8 cellular contexts compared by ENCODE assay signal in the genomic region with DNA sequence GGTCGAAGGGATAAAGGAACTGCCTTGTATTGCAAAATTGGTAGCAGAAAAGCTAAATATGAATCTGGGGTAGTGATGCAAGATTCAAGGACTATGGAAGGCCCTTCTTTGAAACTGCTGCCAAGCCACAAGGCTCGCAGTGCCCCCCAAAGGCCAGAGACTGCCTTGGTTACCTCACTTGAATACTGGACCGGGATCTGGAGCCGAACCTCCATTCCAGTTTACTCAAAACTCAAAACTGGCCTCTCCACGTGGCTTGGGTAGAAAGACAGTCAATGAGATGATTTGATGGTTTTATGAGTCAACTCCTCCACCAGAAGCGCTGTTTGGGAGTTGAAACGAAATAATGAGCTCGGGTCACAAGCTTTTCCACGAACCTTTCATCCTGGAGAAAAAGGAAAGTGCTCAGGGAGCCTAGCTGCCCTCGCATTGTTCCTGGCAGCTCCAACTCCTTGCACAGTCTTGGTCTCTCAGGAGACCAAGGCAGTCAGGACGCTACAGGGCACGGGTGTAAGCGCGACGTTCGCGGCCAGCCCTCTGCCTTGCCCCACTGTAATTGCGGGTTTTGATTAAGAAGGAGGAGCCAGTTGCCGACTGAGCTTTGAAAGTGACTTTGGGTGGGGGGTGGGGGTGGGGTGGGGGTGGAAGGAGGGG. TPM values are rescaled to one million over a fixed set of nuclear protein-coding genes. Genes with fewer than 3 reads are reported as not detected.
DNase-seq lines count a peak whose midpoint lies in the region; ATAC-seq, FAIRE-seq and TF ChIP-seq lines count a peak whose summit lies in the region.

No MANE protein-coding gene starts in this region.

- TF ChIP-seq CTCF in GM10248 (IDR thresholded peaks at IDR 0.05; ENCODE audit: control extremely low read depth, extremely low read depth, low read depth, missing control alignments) (peak; percentile 76), pancreas (IDR thresholded peaks at IDR 0.05) (no peak)

- DNase-seq in GM10248 (ENCODE audit: extremely low spot score), result no peak
- peak; percentile 11 to 21 for DNase-seq in HAP-1 (ENCODE audit: low spot score in 2 of 2)
- DNase-seq in NCI-H460 (ENCODE audit: extremely low read depth, low read depth), result peak; percentile 30
- peak; percentile 48 for DNase-seq in activated T-cell treated with anti-CD3 and anti-CD28 coated beads, Interleukin-2, amount 50 U/mL, for 4 hours
- peak; percentile 36 for DNase-seq in glomerular visceral epithelial cell (ENCODE audit: extremely low spot score)
- peak in 2 of 6 donors; percentile 17 to 25 for DNase-seq in pancreas
- no peak for DNase-seq in activated effector memory CD4-positive, alpha-beta T cell treated with anti-CD3 and anti-CD28 coated beads, Interleukin-2, amount 50 U/mL, for 16 hours
- DNase-seq in hippocampal formation (lab: John Stamatoyannopoulos, UW), result no peak

- ATAC-seq in activated T-cell treated with anti-CD3 and anti-CD28 coated beads, Interleukin-2, amount 50 U/mL, for 4 hours, result peak; percentile 42 to 44
- ATAC-seq in pancreas, result peak; percentile 14 to 23 (median 18)

- no peaks in the 10 kb centered on the region for H3K27me3 Mint-ChIP-seq in activated T-cell treated with anti-CD3 and anti-CD28 coated beads, Interleukin-2, amount 50 U/mL, for 4 hours (ENCODE audit: low read depth)

- H3K4me1 Mint-ChIP-seq in activated T-cell treated with anti-CD3 and anti-CD28 coated beads, Interleukin-2, amount 50 U/mL, for 4 hours (ENCODE audit: low read depth), result peaks cover 54% of the 10 kb centered on the region

- H3K4me3 Mint-ChIP-seq in activated T-cell treated with anti-CD3 and anti-CD28 coated beads, Interleukin-2, amount 50 U/mL, for 4 hours, result peak overlapping the region; percentile 98

- H3K4me1 ChIP-seq in HAP-1 (no peaks in the 10 kb centered on the region), pancreas (no peaks in the 10 kb centered on the region)

- H3K9me3 Mint-ChIP-seq in activated T-cell treated with anti-CD3 and anti-CD28 coated beads, Interleukin-2, amount 50 U/mL, for 4 hours, result no peaks in the 10 kb centered on the region

- peak overlapping the region in 2 of 4 donors; percentile 30 to 51 for H3K27ac ChIP-seq in pancreas

- in situ Hi-C loops in HAP-1 (cut with MboI; ENCODE audit: low sequenced_read_pairs), result no loop called here

- peaks cover 23% of the 10 kb centered on the region for H3K36me3 Mint-ChIP-seq in activated T-cell treated with anti-CD3 and anti-CD28 coated beads, Interleukin-2, amount 50 U/mL, for 4 hours (ENCODE audit: insufficient read depth)

- H3K4me3 ChIP-seq in HAP-1 (peak overlapping the region; percentile 29), pancreas (peak overlapping the region in 2 of 4 donors; percentile 24 to 50)

- no peak for FAIRE-seq in pancreas (lab: Jason Lieb, UNC)

- POLR2A ChIA-PET in GM10248 (lab: Yijun Ruan, JAX), result interaction anchor here (0.6 to 1.9 kb wide), 7 partner anchors 41 to 414 kb away, joined by 3 to 13 read pairs (median 4); no protein-coding TSS in a partner anchor

- 0 out of 2 replicates have a peak, but pooled peaks cover 10% of the 10 kb centered on the region for H3K27me3 ChIP-seq in HAP-1 (ENCODE audit: low read depth)
- H3K27me3 ChIP-seq in pancreas, result peaks cover 0 to 15% (median 0%) of the 10 kb centered on the region in 4 donors

- H3K36me3 ChIP-seq in HAP-1 (replicated peaks) (no peaks in the 10 kb centered on the region), pancreas (no peaks in the 10 kb centered on the region)

- WGBS in pancreas, 2 donors, result 9% methylated on average over 19 of the region's 19 CpGs

- intact Hi-C loops in pancreas (cut with DNase I), result no loop called here

- H3K9me3 ChIP-seq in HAP-1 (no peaks in the 10 kb centered on the region), pancreas (no peaks in the 10 kb centered on the region)

- CTCF ChIA-PET in GM10248 (lab: Yijun Ruan, JAX), result interaction anchor here (0.6 to 6.5 kb wide), 19 partner anchors 9 to 277 kb away, joined by 3 to 49 read pairs (median 4); no protein-coding TSS in a partner anchor

RNA-seq across cellular contexts. Expression of gene ST8SIA4, which starts 2.8 kb away (rescaled TPM):
- 7.0 and 7.7 TPM in 2 replicates for total RNA-seq in NCI-H460 (2014; rRNA removed; shearing (Covaris generic))
- 4.7 and 7.6 TPM in 2 replicates for polyA plus RNA-seq in NCI-H460 (2014; cell fraction: nucleus; rRNA removed)
- total RNA-seq in activated T-cell treated with anti-CD3 and anti-CD28 coated beads, Interleukin-2, amount 50 U/mL, for 4 hours, result 10 to 100 TPM; 27.2 to 38.4 (median 36.9) TPM
- total RNA-seq in pancreas, result 1 to 10 TPM in 3 of 6 donors, under 1 TPM in 3; 0.51 to 5.7 (median 1.3) TPM
- under 1 TPM; 0.34 to 0.80 TPM for polyA plus RNA-seq in pancreas

Comparison
In these comparisons a context has a peak if more than half of its experiments do, and no peak if none do; other contexts are left out.
1. DNase-seq: peak in HAP-1 (2 of 2), NCI-H460 (single experiment), activated T-cell treated with anti-CD3 and anti-CD28 coated beads, Interleukin-2, amount 50 U/mL, for 4 hours (single experiment) and glomerular visceral epithelial cell (single experiment); none in GM10248 (single experiment), activated effector memory CD4-positive, alpha-beta T cell treated with anti-CD3 and anti-CD28 coated beads, Interleukin-2, amount 50 U/mL, for 16 hours (single experiment) and hippocampal formation (0 of 2).